Comparison of ENCODE assay signal across 14 cellular contexts in the genomic region with DNA sequence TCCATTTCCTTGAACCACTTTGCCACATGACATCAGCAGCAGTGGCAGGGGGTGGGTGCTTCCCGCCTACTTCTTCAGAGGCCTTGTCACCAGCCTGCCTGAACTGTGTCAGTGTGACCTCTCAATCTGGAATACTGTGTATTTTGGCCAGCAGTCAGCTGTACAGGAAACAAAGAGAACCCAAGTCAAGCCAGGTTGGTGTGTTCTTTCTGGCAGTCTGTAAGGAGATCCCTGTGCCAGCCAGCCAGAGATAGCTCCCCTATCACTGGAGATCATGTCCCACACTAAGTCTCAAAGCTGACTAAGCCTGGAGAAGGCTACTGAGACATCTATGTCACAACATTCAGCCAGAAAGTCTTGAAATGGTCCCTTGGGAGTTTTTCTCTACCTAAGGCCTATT.
DNase-seq lines count a peak whose midpoint lies in the region; ATAC-seq, FAIRE-seq and TF ChIP-seq lines count a peak whose summit lies in the region.
"Had no signal": no experiment of that assay in that cellular context is flagged by ENCODE, and none has a peak within 500 bp of the region (broad histone marks: within the 10 kb centered on the region; RNA-seq: fewer than 3 reads in every experiment).

No MANE protein-coding gene starts in this region.

- DNase-seq in DMS153 (lab: John Stamatoyannopoulos, UW) (peak; percentile 24), DMS153 treated with DMSO at 0.1 percent for 48 hours (lab: John Stamatoyannopoulos, UW; ENCODE audit: unreplicated experiment) (no peak), esophagus muscularis mucosa (ENCODE audit: extremely low spot score) (no peak), mesenchymal stem cell (peak; percentile 59), urothelium cell line (ENCODE audit: low spot score) (peak; percentile 23), midbrain (lab: John Stamatoyannopoulos, UW) (no peak)
- DNase-seq in activated CD4-positive, alpha-beta memory T cell treated with anti-CD3 and anti-CD28 coated beads for 36 hours: no peak
- DNase-seq: Caco-2, Karpas-422, T-cell had no signal

- no peak overlapping the region for H2BK5ac ChIP-seq in mesenchymal stem cell (ENCODE audit: low read depth, low read length, poor library complexity, severe bottlenecking)

- H3K4me3 Mint-ChIP-seq in activated CD4-positive, alpha-beta memory T cell treated with anti-CD3 and anti-CD28 coated beads for 36 hours: no peak overlapping the region
- H3K4me3 Mint-ChIP-seq: activated T-helper 1 cell treated with anti-CD3 and anti-CD28 coated beads, Interleukin-12 subunit alpha, Interleukin-12 subunit beta, Interleukin-2, Interleukin-4 antibody, amounts not matched to agents 30 ng/mL and 10 ng/mL and 1 ng/mL, durations not matched to agents 14 hours and 24 hours and 36 hours; T-cell had no signal

- H3K79me1 ChIP-seq in mesenchymal stem cell (replicated peaks; ENCODE audit: low read length, poor library complexity, severe bottlenecking): no peaks in the 10 kb centered on the region

- no peak overlapping the region for H3K27ac Mint-ChIP-seq in activated CD4-positive, alpha-beta memory T cell treated with anti-CD3 and anti-CD28 coated beads for 36 hours
- H3K27ac Mint-ChIP-seq: activated T-helper 1 cell treated with anti-CD3 and anti-CD28 coated beads, Interleukin-12 subunit alpha, Interleukin-12 subunit beta, Interleukin-2, Interleukin-4 antibody, amounts not matched to agents 30 ng/mL and 10 ng/mL and 1 ng/mL, durations not matched to agents 14 hours and 24 hours and 36 hours; T-cell had no signal

- WGBS in esophagus muscularis mucosa: 57% methylated on average over 1 of the region's 1 CpG
- 100% methylated on average over 1 of the region's 1 CpG for WGBS in mesenchymal stem cell

- no peak for ATAC-seq in GM18502 (IDR thresholded peaks at IDR 0.05; ENCODE audit: poor library complexity, unreplicated experiment)
- ATAC-seq: T-cell had no signal

- H3K4me2 ChIP-seq in mesenchymal stem cell (ENCODE audit: low read length, poor library complexity, severe bottlenecking): no peak overlapping the region

- peak overlapping the region in 1 of 2 experiments; percentile 14 for H3K18ac ChIP-seq in mesenchymal stem cell (ENCODE audit: low read depth in 1 of 2, low read length in 2 of 2)

- H3K9ac ChIP-seq in mesenchymal stem cell (ENCODE audit: low read length): no peak overlapping the region

- no peak overlapping the region for H3K4ac ChIP-seq in mesenchymal stem cell (ENCODE audit: low read depth in 1 of 2, low read length in 2 of 2)

- TF ChIP-seq CTCF in esophagus muscularis mucosa (IDR thresholded peaks at IDR 0.05): no peak

- intact Hi-C loops in esophagus muscularis mucosa (cut with DNase I): loop anchor here (5.0 kb wide), 1 partner anchor 141 kb away; the partner anchor contains the start of gene TRPC6
- intact Hi-C loops in activated CD4-positive, alpha-beta memory T cell treated with anti-CD3 and anti-CD28 coated beads for 36 hours (cut with micrococcal nuclease): no loop called here

- H3K27ac ChIP-seq in esophagus muscularis mucosa (replicated peaks in 1 of 4) (peak overlapping the region; percentile 6 to 57 (median 22)), mesenchymal stem cell (ENCODE audit: low read length, poor library complexity, severe bottlenecking) (peak overlapping the region; percentile 67)
- H3K27ac ChIP-seq: 22Rv1 had no signal

- H3K27me3 ChIP-seq in esophagus muscularis mucosa: no peaks in the 10 kb centered on the region
- H3K27me3 ChIP-seq in mesenchymal stem cell (ENCODE audit: control insufficient read depth in 1 of 2, insufficient read depth in 1 of 2, low read length in 2 of 2): no peaks in the 10 kb centered on the region

- no peak overlapping the region for H2AFZ ChIP-seq in mesenchymal stem cell (ENCODE audit: low read depth, low read length)

- TF ChIP-seq POLR2A in esophagus muscularis mucosa (IDR thresholded peaks at IDR 0.05; ENCODE audit: low read depth): no peak

- peak overlapping the region; percentile 25 to 41 for H2BK12ac ChIP-seq in mesenchymal stem cell (ENCODE audit: low read length in 2 of 2)

- H3K36me3 Mint-ChIP-seq in activated CD4-positive, alpha-beta memory T cell treated with anti-CD3 and anti-CD28 coated beads for 36 hours: no peaks in the 10 kb centered on the region
- H3K36me3 Mint-ChIP-seq: T-cell had no signal

- H3K27me3 Mint-ChIP-seq in activated CD4-positive, alpha-beta memory T cell treated with anti-CD3 and anti-CD28 coated beads for 36 hours: no peaks in the 10 kb centered on the region
- H3K27me3 Mint-ChIP-seq: T-cell had no signal

- H3K4me1 ChIP-seq in esophagus muscularis mucosa: peaks cover 12 to 49% (median 35%) of the 10 kb centered on the region in 4 donors
- peaks cover 4% of the 10 kb centered on the region for H3K4me1 ChIP-seq in mesenchymal stem cell (ENCODE audit: control insufficient read depth, insufficient read depth, low read depth, low read length)
- H3K4me1 ChIP-seq: Caco-2 had no signal

- H3K36me3 ChIP-seq in esophagus muscularis mucosa: no peaks in the 10 kb centered on the region
- H3K36me3 ChIP-seq in mesenchymal stem cell (ENCODE audit: control insufficient read depth in 1 of 2, insufficient read depth in 2 of 2, low read depth in 1 of 2, low read length in 2 of 2): no peaks in the 10 kb centered on the region

- H2BK15ac ChIP-seq in mesenchymal stem cell (ENCODE audit: low read depth, poor library complexity, severe bottlenecking): no peak overlapping the region

- H3K23ac ChIP-seq in mesenchymal stem cell (ENCODE audit: low read length in 2 of 2): no peak overlapping the region

- no peak for FAIRE-seq in urothelium cell line (lab: Jason Lieb, UNC)
- FAIRE-seq: endometrium had no signal

- peak overlapping the region; percentile 30 for H4K91ac ChIP-seq in mesenchymal stem cell (ENCODE audit: low read length)

- no peak overlapping the region for H2AK5ac ChIP-seq in mesenchymal stem cell (ENCODE audit: low read length, severe bottlenecking)

- H3K9me3 ChIP-seq in esophagus muscularis mucosa (no peaks in the 10 kb centered on the region), mesenchymal stem cell (ENCODE audit: control insufficient read depth, low read length) (no peaks in the 10 kb centered on the region)
- H3K9me3 ChIP-seq: Caco-2 had no signal

- POLR2A ChIA-PET in activated CD4-positive, alpha-beta memory T cell treated with anti-CD3 and anti-CD28 coated beads for 36 hours (lab: Charles Lee): no interaction called here

- no peak overlapping the region for H2BK120ac ChIP-seq in mesenchymal stem cell (ENCODE audit: low read depth, low read length)

- no peak for TF ChIP-seq EP300 in esophagus muscularis mucosa (IDR thresholded peaks at IDR 0.05)

- CTCF ChIA-PET in activated CD4-positive, alpha-beta memory T cell treated with anti-CD3 and anti-CD28 coated beads for 36 hours (lab: Charles Lee): no interaction called here

- no peak overlapping the region for H3K14ac ChIP-seq in mesenchymal stem cell (ENCODE audit: low read length in 2 of 2)

- H3K9me3 Mint-ChIP-seq in activated CD4-positive, alpha-beta memory T cell treated with anti-CD3 and anti-CD28 coated beads for 36 hours: peaks cover 8% of the 10 kb centered on the region

- no peaks in the 10 kb centered on the region for H3K4me1 Mint-ChIP-seq in activated CD4-positive, alpha-beta memory T cell treated with anti-CD3 and anti-CD28 coated beads for 36 hours (ENCODE audit: low read depth)
- H3K4me1 Mint-ChIP-seq: T-cell had no signal

- H3K4me3 ChIP-seq in esophagus muscularis mucosa (no peak overlapping the region), mesenchymal stem cell (ENCODE audit: insufficient read depth in 1 of 2, low read depth in 1 of 2, low read length in 2 of 2) (no peak overlapping the region)

- no peak overlapping the region for H4K8ac ChIP-seq in mesenchymal stem cell (ENCODE audit: low read length)

Comparison
In these comparisons a context has a peak if more than half of its experiments do, and no peak if none do; other contexts are left out.
1. DNase-seq: peak in DMS153 (single experiment), mesenchymal stem cell (single experiment) and urothelium cell line (single experiment); none in DMS153 treated with DMSO at 0.1 percent for 48 hours (single experiment), esophagus muscularis mucosa (single experiment), midbrain (single experiment) and activated CD4-positive, alpha-beta memory T cell treated with anti-CD3 and anti-CD28 coated beads for 36 hours (single experiment).